ENCODE assay signal across 14 cellular contexts in genomic region chr5:126939887-126940286, GRCh38.
"Had no signal": no experiment of that assay in that cellular context is flagged by ENCODE, and none has a peak within 500 bp of the region (broad histone marks: within the 10 kb centered on the region; RNA-seq: fewer than 3 reads in every experiment).

No MANE protein-coding gene starts in this region.

- H3K4me3 ChIP-seq: cardiac muscle cell, gastrocnemius medialis, ovary, stomach, upper lobe of left lung had no signal

- H3K27ac ChIP-seq: cardiac muscle cell, epithelial cell of prostate, gastrocnemius medialis, ovary, stomach, upper lobe of left lung had no signal

- DNase-seq: activated CD4-positive, alpha-beta T cell treated with anti-CD3 and anti-CD28 coated beads, Interleukin-2, amount 50 U/mL, for 4 hours; activated effector memory CD4-positive, alpha-beta T cell treated with anti-CD3 and anti-CD28 coated beads, Interleukin-2, amount 50 U/mL, for 16 hours; activated T-cell treated with anti-CD3 and anti-CD28 coated beads, Interleukin-2, amount 50 U/mL, for 72 hours; gastrocnemius medialis; head of caudate nucleus; naive thymus-derived CD8-positive, alpha-beta T cell; ovary; stimulated activated CD4-positive, alpha-beta T cell treated with anti-CD3 and anti-CD28 coated beads, Interleukin-4, amount 100 ng/mL, for 24 hours; stomach; upper lobe of left lung had no signal

- H3K4me1 ChIP-seq: stomach, upper lobe of left lung had no signal

- H3K36me3 ChIP-seq: cardiac muscle cell, gastrocnemius medialis, ovary, stomach, upper lobe of left lung had no signal

- H3K9me3 ChIP-seq: gastrocnemius medialis, ovary, stomach, upper lobe of left lung had no signal

- ATAC-seq: activated T-cell treated with anti-CD3 and anti-CD28 coated beads, Interleukin-2, amount 50 U/mL, for 72 hours; gastrocnemius medialis; naive thymus-derived CD8-positive, alpha-beta T cell; sciatic nerve; stimulated activated effector memory CD8-positive, alpha-beta T cell treated with anti-CD3 and anti-CD28 coated beads, Interleukin-12 subunit alpha, Interleukin-12 subunit beta, amount 100 ng/mL, for 72 hours had no signal

- H3K27me3 ChIP-seq: cardiac muscle cell, gastrocnemius medialis, ovary, stomach, upper lobe of left lung had no signal
